ENCODE assay signal across 13 cellular contexts in genomic region chr3:110576962-110577361, GRCh38.
DNase-seq lines count a peak whose midpoint lies in the region; FAIRE-seq and TF ChIP-seq lines count a peak whose summit lies in the region.
"Had no signal": no experiment of that assay in that cellular context is flagged by ENCODE, and none has a peak within 500 bp of the region (broad histone marks: within the 10 kb centered on the region; RNA-seq: fewer than 3 reads in every experiment).

No MANE protein-coding gene starts in this region.

- no peak overlapping the region for H2AK5ac ChIP-seq in mesendoderm (ENCODE audit: low read length)

- no peaks in the 10 kb centered on the region for H3K27me3 ChIP-seq in mesendoderm (ENCODE audit: insufficient read depth, low read length, poor library complexity)

- no CpG with 5 or more reads among the region's 3 CpGs for WGBS in mesendoderm (ENCODE audit: extremely low coverage, insufficient coverage, low lambda C conversion rate)

- H4K8ac ChIP-seq in mesendoderm (ENCODE audit: low read depth, low read length), result no peak overlapping the region

- H3K56ac ChIP-seq in mesendoderm (ENCODE audit: low read length), result peak overlapping the region; percentile 17

- H4K5ac ChIP-seq in mesendoderm (ENCODE audit: low read length), result no peak overlapping the region

- no peaks in the 10 kb centered on the region for H3K79me1 ChIP-seq in mesendoderm (ENCODE audit: low read length)

- H2BK5ac ChIP-seq in mesendoderm (ENCODE audit: low read length), result no peak overlapping the region

- no peak for TF ChIP-seq POLR2A in NB4 (IDR thresholded peaks at IDR 0.05; ENCODE audit: extremely low read depth, insufficient read length)
- TF ChIP-seq POLR2A in GM12891 (IDR thresholded peaks at IDR 0.05; ENCODE audit: low read depth, low read length), result no peak

- no peak overlapping the region for H3K4me3 ChIP-seq in NB4 (ENCODE audit: low read depth, low read length)
- no peak overlapping the region for H3K4me3 ChIP-seq in mesendoderm (ENCODE audit: low read length)

- H3K79me2 ChIP-seq in mesendoderm (ENCODE audit: control insufficient read depth, insufficient read depth, low read length), result no peaks in the 10 kb centered on the region
- H3K79me2 ChIP-seq: parathyroid adenoma had no signal

- H3K18ac ChIP-seq in mesendoderm (ENCODE audit: low read length), result peak overlapping the region; percentile 18

- H2BK15ac ChIP-seq in mesendoderm (replicated peaks; ENCODE audit: low read depth), result no peak overlapping the region

- DNase-seq in EL (peak; percentile 97), NB4 (ENCODE audit: low read depth) (peak; percentile 40), dermis blood vessel endothelial cell (peak; percentile 65), mesendoderm (peak; percentile 95), GM12891 (ENCODE audit: insufficient read length, low spot score) (no peak), SW480 (ENCODE audit: low spot score) (no peak)
- DNase-seq in activated CD4-positive, alpha-beta T cell treated with anti-CD3 and anti-CD28 coated beads for 48 hours, result no peak
- no peak for DNase-seq in activated CD8-positive, alpha-beta memory T cell treated with anti-CD3 and anti-CD28 coated beads, Interleukin-2, amount 50 U/mL, for 4 hours
- DNase-seq: activated CD8-positive, alpha-beta memory T cell treated with anti-CD3 and anti-CD28 coated beads, Interleukin-2, amount 50 U/mL, for 48 hours; effector memory CD8-positive, alpha-beta T cell; GDM1; stimulated activated naive CD4-positive, alpha-beta T cell had no signal

- no peak overlapping the region for H3K9ac ChIP-seq in mesendoderm (ENCODE audit: low read length)
- H3K9ac ChIP-seq: parathyroid adenoma had no signal

- H3K27ac ChIP-seq in mesendoderm (ENCODE audit: low read depth, low read length), result no peak overlapping the region
- H3K27ac ChIP-seq: parathyroid adenoma had no signal

- no peaks in the 10 kb centered on the region for H3K36me3 ChIP-seq in mesendoderm (ENCODE audit: control insufficient read depth, insufficient read depth, low read length)

- peaks cover 4% of the 10 kb centered on the region for H3K4me1 ChIP-seq in mesendoderm (ENCODE audit: control insufficient read depth, low read depth, low read length)
- H3K4me1 ChIP-seq: parathyroid adenoma had no signal

- H3K4ac ChIP-seq in mesendoderm (ENCODE audit: low read depth, low read length), result peak overlapping the region; percentile 36

- no peak for TF ChIP-seq CTCF in NB4 (IDR thresholded peaks at IDR 0.05; ENCODE audit: low read depth, low read length)

- FAIRE-seq in GM12891 (lab: Jason Lieb, UNC), result no peak

- H2BK120ac ChIP-seq in mesendoderm (ENCODE audit: low read depth, low read length), result no peak overlapping the region

- no peak overlapping the region for H3K4me2 ChIP-seq in mesendoderm (ENCODE audit: low read length)

- H3K23ac ChIP-seq in mesendoderm (ENCODE audit: low read length), result no peak overlapping the region

TF ChIP-seq in GM12891, 5 proteins besides CTCF, POLR2A, EP300 and RAD21:
- TF ChIP-seq TAF1 (IDR thresholded peaks at IDR 0.05; ENCODE audit: low read depth, low read length) (no peak), POU2F2 (IDR thresholded peaks at IDR 0.05; ENCODE audit: low read depth, low read length) (no peak), PAX5 (IDR thresholded peaks at IDR 0.05; ENCODE audit: insufficient read depth, low read length, severe bottlenecking) (no peak), SPI1 (IDR thresholded peaks at IDR 0.05; ENCODE audit: low read depth, low read length) (no peak), POLR2AphosphoS5 (IDR thresholded peaks at IDR 0.05; ENCODE audit: low read depth, low read length) (no peak)

Comparison
In these comparisons a context has a peak if more than half of its experiments do, and no peak if none do; other contexts are left out.
1. DNase-seq: peak in EL (single experiment), NB4 (single experiment), dermis blood vessel endothelial cell (single experiment) and mesendoderm (single experiment); none in GM12891 (single experiment), activated CD4-positive, alpha-beta T cell treated with anti-CD3 and anti-CD28 coated beads for 48 hours (single experiment), activated CD8-positive, alpha-beta memory T cell treated with anti-CD3 and anti-CD28 coated beads, Interleukin-2, amount 50 U/mL, for 4 hours (single experiment) and SW480 (single experiment).